Comparison of ENCODE assay signal across 8 cellular contexts in the genomic region with DNA sequence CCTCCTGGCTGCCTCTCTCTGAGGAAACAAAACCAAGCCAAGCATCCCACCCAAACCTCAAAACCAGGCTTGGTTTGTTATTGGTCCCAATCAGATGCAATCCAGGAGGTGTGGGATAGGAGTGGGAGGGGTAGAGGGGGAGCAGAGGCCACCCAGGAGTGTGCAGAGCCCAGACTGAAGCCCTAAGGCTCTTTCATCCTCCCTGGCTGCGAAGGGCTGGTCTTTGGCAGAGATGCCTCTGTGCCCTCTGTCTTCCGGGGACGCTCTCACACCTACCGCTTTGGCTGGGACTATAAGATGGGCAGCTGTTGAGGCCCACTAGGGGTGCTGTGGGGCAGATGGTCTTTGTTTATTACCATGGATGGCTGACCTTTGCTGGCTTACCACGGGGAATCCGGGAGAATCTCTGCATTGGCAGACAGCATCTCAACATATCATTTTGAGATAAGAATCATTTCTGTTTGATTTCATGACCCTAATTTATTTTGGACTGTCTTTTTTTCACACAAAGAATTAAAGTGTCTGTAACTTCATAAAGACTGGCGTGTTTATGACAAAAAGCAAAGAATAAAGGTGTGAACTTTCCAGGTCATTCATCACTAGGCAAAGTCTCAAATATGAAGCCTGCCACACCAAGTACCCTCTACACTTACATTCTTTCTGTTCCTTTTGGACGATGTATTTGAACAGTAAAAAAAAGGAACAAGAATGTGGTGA. TPM values are rescaled to one million over a fixed set of nuclear protein-coding genes. Genes with fewer than 3 reads are reported as not detected.
DNase-seq lines count a peak whose midpoint lies in the region; ATAC-seq and TF ChIP-seq lines count a peak whose summit lies in the region.

No MANE protein-coding gene starts in this region.

- H3K4me1 ChIP-seq in osteoblast (ENCODE audit: insufficient read depth, low read length), result no peaks in the 10 kb centered on the region

- ATAC-seq in HG02759 (IDR thresholded peaks at IDR 0.05; ENCODE audit: unreplicated experiment) (peak; percentile 86), HG02970 (IDR thresholded peaks at IDR 0.05; ENCODE audit: low FRiP score, unreplicated experiment) (no peak)

- no peaks in the 10 kb centered on the region for H3K79me2 ChIP-seq in osteoblast (ENCODE audit: insufficient read depth, low read length)

- H2AFZ ChIP-seq in osteoblast (ENCODE audit: low read length), result no peak overlapping the region

- H3K27ac ChIP-seq in osteoblast (ENCODE audit: low read depth, low read length), result no peak overlapping the region

- no peaks in the 10 kb centered on the region for H4K20me1 ChIP-seq in osteoblast (ENCODE audit: insufficient read depth, low read length)

- no peak overlapping the region for H3K4me2 ChIP-seq in osteoblast (ENCODE audit: insufficient read depth, low read length)

- TF ChIP-seq CTCF in GM12873 (IDR thresholded peaks at IDR 0.05; ENCODE audit: insufficient read depth, low read depth, low read length, missing control alignments) (peak; percentile 74), fibroblast of mammary gland (conservative IDR thresholded peaks at IDR 0.05; ENCODE audit: control insufficient read depth, insufficient read depth, low read depth, low read length) (peak; percentile 60), osteoblast (IDR thresholded peaks at IDR 0.05; ENCODE audit: extremely low read depth, low read depth, low read length) (peak; percentile 70)

- H3K27me3 ChIP-seq in osteoblast (ENCODE audit: insufficient read depth, low read length), result peaks cover 5% of the 10 kb centered on the region

- no peaks in the 10 kb centered on the region for H3K9me3 ChIP-seq in osteoblast (ENCODE audit: low read depth, low read length)

- H3K36me3 ChIP-seq in osteoblast (ENCODE audit: insufficient read depth, low read length), result no peaks in the 10 kb centered on the region

- DNase-seq in AG08396 (ENCODE audit: low spot score), result peak; percentile 66
- DNase-seq in NCI-H2171 treated with DMSO at 0.1 percent for 48 hours (lab: John Stamatoyannopoulos, UW), result peak; percentile 89
- peak; percentile 28 for DNase-seq in activated CD4-positive, alpha-beta T cell treated with anti-CD3 and anti-CD28 coated beads, Interleukin-2, amount 50 U/mL, for 1 hour
- no peak for DNase-seq in fibroblast of mammary gland (ENCODE audit: low read depth)
- peak; percentile 92 for DNase-seq in osteoblast (ENCODE audit: insufficient read length, low spot score, missing footprints)

- no peak overlapping the region for H3K4me3 ChIP-seq in fibroblast of mammary gland (ENCODE audit: control insufficient read depth, low read depth, low read length)
- no peak overlapping the region for H3K4me3 ChIP-seq in osteoblast (ENCODE audit: insufficient read depth, low read length)

RNA-seq across cellular contexts. Expression of a gene that starts 6.5 kb away (rescaled TPM):
- total RNA-seq in osteoblast, result 0.36 and 0.59 TPM in 2 replicates

RNA-seq across cellular contexts. Expression of a gene that starts 25.7 kb away (rescaled TPM):
- total RNA-seq in osteoblast, result 25.3 and 28.6 TPM in 2 replicates

RNA-seq across cellular contexts. Expression of a gene that starts 49.4 kb away (rescaled TPM):
- total RNA-seq in osteoblast, result 56.5 and 66.3 TPM in 2 replicates
